14 cellular contexts compared by ENCODE assay signal in the genomic region with DNA sequence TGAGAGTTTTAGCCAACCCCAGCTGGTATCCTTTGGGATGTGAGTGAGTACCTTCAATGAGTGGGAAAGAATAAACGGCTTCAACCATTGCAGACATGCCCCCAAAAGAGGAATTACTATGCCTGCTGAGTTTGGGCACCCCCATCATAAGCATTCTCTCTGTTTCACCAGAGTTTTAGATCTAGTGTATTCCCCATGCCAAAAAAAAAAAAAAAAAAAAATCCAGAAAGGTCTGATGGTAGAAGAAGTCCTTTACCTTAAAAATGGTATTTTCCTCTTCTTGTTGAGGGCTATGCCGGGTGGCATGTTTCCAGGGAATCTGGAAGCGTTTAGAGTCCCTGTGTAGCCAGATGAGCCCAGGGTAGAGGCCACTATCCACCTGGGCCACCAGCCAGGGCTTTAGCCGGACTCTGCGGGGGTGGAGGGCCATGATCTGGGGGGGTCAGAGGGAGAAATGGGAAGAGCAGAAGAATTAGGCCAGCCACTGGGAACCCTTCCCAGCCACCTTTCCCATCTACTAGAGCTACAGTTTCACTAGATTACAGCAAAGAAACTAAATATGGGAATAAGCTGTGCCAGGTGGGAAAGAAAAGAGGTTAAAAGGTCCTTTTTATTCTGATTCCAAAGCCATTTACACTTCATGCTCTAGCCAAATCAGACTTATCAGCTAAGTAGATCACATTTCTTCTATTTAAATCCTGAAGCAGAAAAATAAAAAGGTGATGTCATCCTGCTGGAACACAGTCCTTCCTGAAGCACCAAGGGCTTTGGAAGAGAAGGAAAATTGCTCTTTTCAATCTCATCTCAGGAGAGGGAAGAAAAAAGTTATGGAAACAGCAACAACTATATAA. TPM values are rescaled to one million over a fixed set of nuclear protein-coding genes. Genes with fewer than 3 reads are reported as not detected.
DNase-seq lines count a peak whose midpoint lies in the region; ATAC-seq and TF ChIP-seq lines count a peak whose summit lies in the region.
"Had no signal": no experiment of that assay in that cellular context is flagged by ENCODE, and none has a peak within 500 bp of the region (broad histone marks: within the 10 kb centered on the region; RNA-seq: fewer than 3 reads in every experiment).

No MANE protein-coding gene starts in this region.

- peak; percentile 53 for TF ChIP-seq POLR2A in right lobe of liver (IDR thresholded peaks at IDR 0.05)

- no peaks in the 10 kb centered on the region for H3K9me3 ChIP-seq in right lobe of liver

- TF ChIP-seq CTCF in right lobe of liver (IDR thresholded peaks at IDR 0.05) (no peak), type B pancreatic cell (conservative IDR thresholded peaks at IDR 0.05) (no peak), progenitor cell of endocrine pancreas (IDR thresholded peaks at IDR 0.05; ENCODE audit: unreplicated experiment) (no peak)

- peak overlapping the region; percentile 89 to 99 (median 95) for H3K27ac ChIP-seq in right lobe of liver

- H3K4me3 Mint-ChIP-seq in type B pancreatic cell (peak overlapping the region; percentile 27), progenitor cell of endocrine pancreas (ENCODE audit: low read depth) (no peak overlapping the region)
- H3K4me3 Mint-ChIP-seq: natural killer cell had no signal

- DNase-seq in NCI-H2196 treated with DMSO at 0.1 percent for 48 hours (lab: John Stamatoyannopoulos, UW; ENCODE audit: unreplicated experiment) (peak; percentile 82), cerebellum (ENCODE audit: low spot score) (peak; percentile 82), right lobe of liver (peak; percentile 88 to 97 (median 95)), type B pancreatic cell (ENCODE audit: extremely low spot score, unreplicated experiment) (no peak), progenitor cell of endocrine pancreas (ENCODE audit: low spot score, unreplicated experiment) (no peak)
- DNase-seq: activated naive CD4-positive, alpha-beta T cell treated with anti-CD3 and anti-CD28 coated beads, Interleukin-2, amount 50 U/mL, for 16 hours; foreskin fibroblast; natural killer cell; NCI-H1417 treated with DMSO at 0.1 percent for 48 hours; NCI-H748 treated with DMSO at 0.1 percent for 48 hours; SHP77 had no signal

- intact Hi-C loops in right lobe of liver (cut with DNase I), result no loop called here

- WGBS in right lobe of liver (ENCODE audit: insufficient coverage, low coverage, low lambda C conversion rate, missing lambda C conversion rate), result 13% methylated on average over 5 of the region's 5 CpGs

- no peaks in the 10 kb centered on the region for H3K9me3 Mint-ChIP-seq in type B pancreatic cell
- H3K9me3 Mint-ChIP-seq in progenitor cell of endocrine pancreas (ENCODE audit: low read depth), result no peaks in the 10 kb centered on the region
- H3K9me3 Mint-ChIP-seq: natural killer cell had no signal

- H3K4me3 ChIP-seq in right lobe of liver, result peak overlapping the region; percentile 9 to 43 (median 31)
- H3K4me3 ChIP-seq: coronary artery had no signal

- H3K27ac Mint-ChIP-seq in type B pancreatic cell (peak overlapping the region; percentile 7), progenitor cell of endocrine pancreas (no peak overlapping the region)
- H3K27ac Mint-ChIP-seq: natural killer cell had no signal

- no peaks in the 10 kb centered on the region for H3K27me3 ChIP-seq in right lobe of liver

- H3K4me1 ChIP-seq in right lobe of liver, result peaks cover 0 to 22% (median 6%) of the 10 kb centered on the region in 4 donors

- H3K36me3 ChIP-seq in right lobe of liver, result peaks cover 0 to under 1% (median 0%) of the 10 kb centered on the region in 4 donors

- H3K4me1 Mint-ChIP-seq in type B pancreatic cell (ENCODE audit: unreplicated experiment) (peaks cover 2% of the 10 kb centered on the region), progenitor cell of endocrine pancreas (ENCODE audit: low read depth) (peaks cover 20% of the 10 kb centered on the region)

- H3K27me3 Mint-ChIP-seq in type B pancreatic cell, result peaks cover 29% of the 10 kb centered on the region
- no peaks in the 10 kb centered on the region for H3K27me3 Mint-ChIP-seq in progenitor cell of endocrine pancreas

- H3K36me3 Mint-ChIP-seq in type B pancreatic cell, result peaks cover 19% of the 10 kb centered on the region
- peaks cover 10% of the 10 kb centered on the region for H3K36me3 Mint-ChIP-seq in progenitor cell of endocrine pancreas (ENCODE audit: insufficient read depth)

- ATAC-seq in right lobe of liver (peak; percentile 80 to 85 (median 84)), HG03097 (IDR thresholded peaks at IDR 0.05; ENCODE audit: low FRiP score, unreplicated experiment) (no peak), esophagus mucosa (no peak)
- ATAC-seq: natural killer cell had no signal

RNA-seq across cellular contexts. Expression of a gene that starts 4.7 kb away (rescaled TPM):
- total RNA-seq in cerebellum, result 1.8 TPM
- total RNA-seq in right lobe of liver, result 10 to 100 TPM; 24.9 to 33.9 (median 28.9) TPM
- total RNA-seq in type B pancreatic cell (ENCODE audit: low replicate concordance), result 28.2 and 67.4 TPM in 2 replicates
- total RNA-seq in progenitor cell of endocrine pancreas, result 19.6 and 23.4 TPM in 2 replicates
- total RNA-seq in esophagus mucosa, result 159 TPM

RNA-seq across cellular contexts. Expression of a gene that starts 16.9 kb away (rescaled TPM):
- total RNA-seq in cerebellum, result 2.4 TPM
- 1 to 10 TPM in 3 of 6 experiments, under 1 TPM in 3; 0.81 to 1.6 (median 1.0) TPM for total RNA-seq in right lobe of liver
- 3.6 TPM in 2 replicates for total RNA-seq in type B pancreatic cell (ENCODE audit: low replicate concordance)
- 2.5 and 3.1 TPM in 2 replicates for total RNA-seq in progenitor cell of endocrine pancreas
- total RNA-seq in esophagus mucosa, result 6.3 TPM

RNA-seq across cellular contexts. Expression of a gene that starts 26.6 kb away (rescaled TPM):
- total RNA-seq in cerebellum (9.7 TPM), right lobe of liver (1 to 10 TPM; 4.6 to 10.0 (median 6.4) TPM), type B pancreatic cell (ENCODE audit: low replicate concordance) (8.4 and 9.4 TPM in 2 replicates), progenitor cell of endocrine pancreas (7.4 and 7.8 TPM in 2 replicates), esophagus mucosa (4.9 TPM)

RNA-seq across cellular contexts. Expression of a gene that starts 45.4 kb away (rescaled TPM):
- total RNA-seq in cerebellum (0.27 TPM), right lobe of liver (1 to 10 TPM in 5 of 6 experiments, under 1 TPM in 1; 0.95 to 7.7 (median 1.6) TPM), type B pancreatic cell (ENCODE audit: low replicate concordance) (1.7 TPM in 1 of 2 replicates, not detected in the other), progenitor cell of endocrine pancreas (not detected in 2 replicates), esophagus mucosa (0.80 TPM)

Comparison
In these comparisons a context has a peak if more than half of its experiments do, and no peak if none do; other contexts are left out.
1. DNase-seq: peak in NCI-H2196 treated with DMSO at 0.1 percent for 48 hours (single experiment), cerebellum (single experiment) and right lobe of liver (3 of 3); none in type B pancreatic cell (single experiment) and progenitor cell of endocrine pancreas (single experiment).
2. ATAC-seq: peak in right lobe of liver (4 of 4); none in HG03097 (single experiment) and esophagus mucosa (single experiment).